Comparison of ENCODE assay signal across 1 cellular context in the genomic region with DNA sequence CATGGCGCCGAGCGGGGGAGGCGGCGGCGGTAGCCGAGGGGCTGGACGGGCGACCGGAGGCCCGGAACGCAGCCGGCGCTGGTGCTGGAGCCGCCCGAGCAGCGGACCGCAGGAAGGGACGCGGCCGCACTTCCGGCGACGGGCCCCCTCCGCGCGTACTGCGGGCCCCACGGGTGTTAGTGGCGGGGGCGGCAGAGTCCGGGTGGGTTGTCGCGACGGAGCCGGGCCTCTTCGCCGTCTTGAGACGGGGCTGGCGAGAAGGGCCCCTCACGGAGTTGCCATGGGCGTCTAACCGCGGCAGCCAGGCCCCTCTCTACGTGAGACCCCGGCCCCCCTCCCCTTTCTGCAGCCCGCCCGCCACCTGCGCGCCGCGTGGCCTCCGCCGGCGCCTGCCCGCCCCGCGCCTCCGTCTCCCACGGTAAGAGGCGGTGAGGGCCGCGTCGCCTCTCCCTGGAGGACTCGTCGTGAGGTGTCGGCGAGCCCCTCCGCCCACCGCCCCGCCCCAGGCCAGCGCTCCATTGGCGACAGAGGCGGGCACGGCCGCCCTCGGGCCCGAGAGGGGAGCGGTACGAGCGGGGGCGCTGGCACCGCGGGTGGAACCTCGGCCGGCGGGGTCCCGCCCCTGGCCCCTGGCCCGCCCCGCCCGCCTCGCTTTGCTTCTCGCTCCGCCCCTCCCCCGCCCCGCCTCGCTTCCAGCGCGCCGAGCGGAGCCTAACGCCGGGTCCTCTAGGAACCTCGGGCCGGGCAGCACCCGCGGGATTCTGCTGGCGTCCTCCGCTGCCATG.
A peak's percentile ranks its signal among the peaks of the same experiment; 100 is the strongest.
TF ChIP-seq lines count a peak whose summit lies in the region.

Gene VPS9D1, minus strand, starts transcription at position 40 of the 785 bp plus-strand sequence. Its CDS starts 37 bp downstream, at position 3.
A gene with protein sequence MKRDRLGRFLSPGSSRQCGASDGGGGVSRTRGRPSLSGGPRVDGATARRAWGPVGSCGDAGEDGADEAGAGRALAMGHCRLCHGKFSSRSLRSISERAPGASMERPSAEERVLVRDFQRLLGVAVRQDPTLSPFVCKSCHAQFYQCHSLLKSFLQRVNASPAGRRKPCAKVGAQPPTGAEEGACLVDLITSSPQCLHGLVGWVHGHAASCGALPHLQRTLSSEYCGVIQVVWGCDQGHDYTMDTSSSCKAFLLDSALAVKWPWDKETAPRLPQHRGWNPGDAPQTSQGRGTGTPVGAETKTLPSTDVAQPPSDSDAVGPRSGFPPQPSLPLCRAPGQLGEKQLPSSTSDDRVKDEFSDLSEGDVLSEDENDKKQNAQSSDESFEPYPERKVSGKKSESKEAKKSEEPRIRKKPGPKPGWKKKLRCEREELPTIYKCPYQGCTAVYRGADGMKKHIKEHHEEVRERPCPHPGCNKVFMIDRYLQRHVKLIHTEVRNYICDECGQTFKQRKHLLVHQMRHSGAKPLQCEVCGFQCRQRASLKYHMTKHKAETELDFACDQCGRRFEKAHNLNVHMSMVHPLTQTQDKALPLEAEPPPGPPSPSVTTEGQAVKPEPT (plus strand): TSS at position 679 of the 785 bp plus-strand sequence. CDS start 104 bp downstream, at position 783.

TF ChIP-seq in GM12878, 131 proteins besides CTCF, POLR2A, EP300 and RAD21 (continued from another document and continues in another):
- peak; percentile 91 for TF ChIP-seq ZBTB40 (IDR thresholded peaks at IDR 0.05; ENCODE audit: borderline replicate concordance)
- peak in 1 of 2 experiments; percentile 58; a peak in 2 of 4 replicates for TF ChIP-seq BHLHE40 (IDR thresholded peaks at IDR 0.05; ENCODE audit: borderline replicate concordance in 1 of 2, low read depth in 2 of 2, low read length in 1 of 2)
- 0 out of 2 replicates have a peak, but pooled peaks have one; percentile 40 for TF ChIP-seq RFX5 (IDR thresholded peaks at IDR 0.05; ENCODE audit: low read depth, low read length)
- no peak for TF ChIP-seq KAT2A (conservative IDR thresholded peaks at IDR 0.05; ENCODE audit: control insufficient read depth, low read depth, low read length)
- peak; percentile 43; the same call in 1 of the 2 replicates for TF ChIP-seq PAX5 (IDR thresholded peaks at IDR 0.05; ENCODE audit: borderline replicate concordance, low read depth, low read length)
- TF ChIP-seq TCF12 (IDR thresholded peaks at IDR 0.05; ENCODE audit: low read depth, low read length): peak; percentile 36; the same call in 1 of the 2 replicates
- peak; percentile 91 for TF ChIP-seq SIN3A (IDR thresholded peaks at IDR 0.05; ENCODE audit: low read depth, low read length)
- TF ChIP-seq HDGF (IDR thresholded peaks at IDR 0.05): no peak
- peak; percentile 70 for TF ChIP-seq ZBED1 (IDR thresholded peaks at IDR 0.05; ENCODE audit: borderline replicate concordance)
- TF ChIP-seq EGR1 (IDR thresholded peaks at IDR 0.05; ENCODE audit: borderline replicate concordance in 1 of 2, low read depth in 2 of 2, low read length in 2 of 2): peak; percentile 80
- peak; percentile 76; the same call in 1 of the 2 replicates for TF ChIP-seq ESRRA (IDR thresholded peaks at IDR 0.05; ENCODE audit: low read length)
- peak; percentile 68; the same call in 1 of the 2 replicates for TF ChIP-seq ZNF24 (IDR thresholded peaks at IDR 0.05)
- peak; percentile 73 for TF ChIP-seq TCF3 (IDR thresholded peaks at IDR 0.05; ENCODE audit: borderline replicate concordance, insufficient read depth, low read depth, low read length)
- no peak for TF ChIP-seq ZZZ3 (IDR thresholded peaks at IDR 0.05; ENCODE audit: control insufficient read depth, insufficient read length, low read depth)
- TF ChIP-seq CREM (IDR thresholded peaks at IDR 0.05; ENCODE audit: low read depth): peak; percentile 77
- no peak for TF ChIP-seq NBN (IDR thresholded peaks at IDR 0.05)
- 0 out of 2 replicates have a peak, but pooled peaks have one; percentile 61 for TF ChIP-seq ZNF687 (IDR thresholded peaks at IDR 0.05)
- TF ChIP-seq HCFC1 (IDR thresholded peaks at IDR 0.05; ENCODE audit: low read length): peak; percentile 87
- no peak for TF ChIP-seq E2F4 (IDR thresholded peaks at IDR 0.05; ENCODE audit: low read depth, low read length)
- TF ChIP-seq ZSCAN29 (IDR thresholded peaks at IDR 0.05): peak; percentile 84
- no peak for TF ChIP-seq NFXL1 (IDR thresholded peaks at IDR 0.05; ENCODE audit: borderline replicate concordance)
- TF ChIP-seq, protein P1, sequence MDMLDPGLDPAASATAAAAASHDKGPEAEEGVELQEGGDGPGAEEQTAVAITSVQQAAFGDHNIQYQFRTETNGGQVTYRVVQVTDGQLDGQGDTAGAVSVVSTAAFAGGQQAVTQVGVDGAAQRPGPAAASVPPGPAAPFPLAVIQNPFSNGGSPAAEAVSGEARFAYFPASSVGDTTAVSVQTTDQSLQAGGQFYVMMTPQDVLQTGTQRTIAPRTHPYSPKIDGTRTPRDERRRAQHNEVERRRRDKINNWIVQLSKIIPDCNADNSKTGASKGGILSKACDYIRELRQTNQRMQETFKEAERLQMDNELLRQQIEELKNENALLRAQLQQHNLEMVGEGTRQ (IDR thresholded peaks at IDR 0.05; ENCODE audit: borderline replicate concordance, low read depth, low read length): no peak
- peak; percentile 51; the same call in 1 of the 2 replicates for TF ChIP-seq SREBF1 (IDR thresholded peaks at IDR 0.05; ENCODE audit: low read length)
- TF ChIP-seq BCL11A (IDR thresholded peaks at IDR 0.05; ENCODE audit: low read depth, low read length): no peak
- TF ChIP-seq RELB (IDR thresholded peaks at IDR 0.05; ENCODE audit: low read depth): no peak
- no peak for TF ChIP-seq RAD51 (IDR thresholded peaks at IDR 0.05)
- TF ChIP-seq KLF5 (IDR thresholded peaks at IDR 0.05; ENCODE audit: partially characterized antibody): peak; percentile 87
- TF ChIP-seq STAT1 (conservative IDR thresholded peaks at IDR 0.05): peak; percentile 91; the same call in 1 of the 2 replicates
- TF ChIP-seq, protein P2, sequence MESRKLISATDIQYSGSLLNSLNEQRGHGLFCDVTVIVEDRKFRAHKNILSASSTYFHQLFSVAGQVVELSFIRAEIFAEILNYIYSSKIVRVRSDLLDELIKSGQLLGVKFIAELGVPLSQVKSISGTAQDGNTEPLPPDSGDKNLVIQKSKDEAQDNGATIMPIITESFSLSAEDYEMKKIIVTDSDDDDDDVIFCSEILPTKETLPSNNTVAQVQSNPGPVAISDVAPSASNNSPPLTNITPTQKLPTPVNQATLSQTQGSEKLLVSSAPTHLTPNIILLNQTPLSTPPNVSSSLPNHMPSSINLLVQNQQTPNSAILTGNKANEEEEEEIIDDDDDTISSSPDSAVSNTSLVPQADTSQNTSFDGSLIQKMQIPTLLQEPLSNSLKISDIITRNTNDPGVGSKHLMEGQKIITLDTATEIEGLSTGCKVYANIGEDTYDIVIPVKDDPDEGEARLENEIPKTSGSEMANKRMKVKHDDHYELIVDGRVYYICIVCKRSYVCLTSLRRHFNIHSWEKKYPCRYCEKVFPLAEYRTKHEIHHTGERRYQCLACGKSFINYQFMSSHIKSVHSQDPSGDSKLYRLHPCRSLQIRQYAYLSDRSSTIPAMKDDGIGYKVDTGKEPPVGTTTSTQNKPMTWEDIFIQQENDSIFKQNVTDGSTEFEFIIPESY (IDR thresholded peaks at IDR 0.05): no peak
- TF ChIP-seq BRCA1 (IDR thresholded peaks at IDR 0.05; ENCODE audit: low read depth, low read length): no peak
- 0 out of 4 replicates have a peak, but pooled peaks of 1 of the 2 experiments have one; percentile 43 for TF ChIP-seq ETV6 (conservative IDR thresholded peaks at IDR 0.05 in 1 of 2, IDR thresholded peaks at IDR 0.05 in 1 of 2; ENCODE audit: borderline replicate concordance in 1 of 2, low read depth in 1 of 2)
- TF ChIP-seq ZNF207 (IDR thresholded peaks at IDR 0.05; ENCODE audit: borderline replicate concordance): peak; percentile 95
- 0 out of 2 replicates have a peak, but pooled peaks have one; percentile 29 for TF ChIP-seq RCOR1 (conservative IDR thresholded peaks at IDR 0.05; ENCODE audit: low read depth, low read length)
- TF ChIP-seq POLR2AphosphoS2 (IDR thresholded peaks at IDR 0.05; ENCODE audit: low read depth, low read length): peak; percentile 57; the same call in 1 of the 2 replicates
- peak; percentile 87; the same call in 1 of the 2 replicates for TF ChIP-seq ASH2L (IDR thresholded peaks at IDR 0.05; ENCODE audit: borderline replicate concordance, low read depth)
- peak; percentile 57; the same call in 1 of the 2 replicates for TF ChIP-seq CHD2 (IDR thresholded peaks at IDR 0.05; ENCODE audit: borderline replicate concordance, low read depth, low read length)
- peak; percentile 52; the same call in 1 of the 2 replicates for TF ChIP-seq JUND (IDR thresholded peaks at IDR 0.05; ENCODE audit: low read depth, low read length)
- TF ChIP-seq ZNF217 (IDR thresholded peaks at IDR 0.05): peak; percentile 74; the same call in 1 of the 2 replicates
- peak; percentile 78 for TF ChIP-seq NR2F1 (conservative IDR thresholded peaks at IDR 0.05)
- peak; percentile 72 to 90 for TF ChIP-seq SRF (IDR thresholded peaks at IDR 0.05; ENCODE audit: low read depth in 2 of 2, low read length in 2 of 2)
- TF ChIP-seq NR2C1 (IDR thresholded peaks at IDR 0.05): peak; percentile 74
- peak; percentile 98 for TF ChIP-seq LARP7 (IDR thresholded peaks at IDR 0.05)
- no peak for TF ChIP-seq BMI1 (IDR thresholded peaks at IDR 0.05; ENCODE audit: borderline replicate concordance)
- TF ChIP-seq POU2F2 (IDR thresholded peaks at IDR 0.05; ENCODE audit: borderline replicate concordance, low read depth, low read length): peak; percentile 75; the same call in 1 of the 3 replicates
- TF ChIP-seq TAF1 (IDR thresholded peaks at IDR 0.05; ENCODE audit: borderline replicate concordance, low read depth, low read length): peak; percentile 72; the same call in 1 of the 2 replicates
- TF ChIP-seq RUNX3 (IDR thresholded peaks at IDR 0.05; ENCODE audit: low read length): peak; percentile 62
